In the genomic region with DNA sequence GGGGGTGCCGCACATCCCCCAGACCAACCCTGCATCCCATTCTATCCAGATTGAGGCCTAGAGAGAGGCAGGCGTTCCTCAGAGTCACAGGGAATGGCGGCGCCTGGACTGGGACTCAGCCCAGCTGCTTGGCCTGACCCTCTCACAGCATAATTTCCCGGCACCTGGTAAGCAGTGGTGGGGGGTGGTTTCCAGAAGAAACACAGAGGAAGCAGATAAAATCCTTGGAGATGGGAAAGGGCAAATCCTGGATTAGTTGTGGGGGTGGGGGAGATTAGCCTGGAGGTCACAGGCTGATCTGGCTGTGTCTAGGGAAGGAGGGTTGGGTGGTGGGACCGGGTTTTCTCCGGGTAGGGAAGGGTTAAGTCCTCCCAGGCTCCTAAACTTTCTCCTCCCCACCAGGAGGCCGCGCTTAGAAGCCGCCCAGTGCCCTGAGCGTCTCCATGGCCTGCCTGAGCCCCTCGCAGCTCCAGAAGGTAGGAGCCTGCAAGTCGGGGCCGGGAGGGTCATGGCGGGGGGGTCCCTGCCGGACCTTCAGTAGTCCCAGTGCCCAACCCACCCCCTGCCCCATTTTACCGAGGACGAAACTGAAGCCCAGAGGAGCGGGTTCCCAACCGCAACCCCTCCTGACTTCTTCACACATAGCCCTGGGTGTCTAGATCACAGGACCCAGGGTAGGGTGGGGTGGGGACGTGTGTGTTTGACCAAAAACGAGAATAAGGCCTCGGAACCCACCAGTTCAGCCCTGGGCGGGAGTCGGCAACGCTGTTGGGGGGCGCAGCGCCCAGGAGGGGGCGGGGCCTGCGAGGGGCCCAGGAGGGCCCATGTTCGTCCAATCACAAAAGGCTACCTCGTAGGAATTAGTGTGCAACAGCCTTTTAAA, we compare ENCODE assay signal across 8 cellular contexts. TPM values are rescaled to one million over a fixed set of nuclear protein-coding genes. Genes with fewer than 3 reads are reported as not detected.
DNase-seq lines count a peak whose midpoint lies in the region; ATAC-seq and TF ChIP-seq lines count a peak whose summit lies in the region.

No MANE protein-coding gene starts in this region.

- peak overlapping the region; percentile 78 for H3K4me3 ChIP-seq in adipocyte (ENCODE audit: low read length)
- H3K4me3 ChIP-seq in gastrocnemius medialis: peak overlapping the region; percentile 42 to 63 (median 54)

- TF ChIP-seq POLR2A in gastrocnemius medialis (IDR thresholded peaks at IDR 0.05): no peak

- TF ChIP-seq CTCF in gastrocnemius medialis (IDR thresholded peaks at IDR 0.05 in 4 of 5, conservative IDR thresholded peaks at IDR 0.05 in 1 of 5): peak in 1 of 5 experiments; percentile 17

- H3K9me3 ChIP-seq in adipocyte (ENCODE audit: control insufficient read depth, low read length): no peaks in the 10 kb centered on the region
- no peaks in the 10 kb centered on the region for H3K9me3 ChIP-seq in gastrocnemius medialis

- peak; percentile 11 to 39 for ATAC-seq in gastrocnemius medialis
- ATAC-seq in GM19455 (IDR thresholded peaks at IDR 0.05; ENCODE audit: unreplicated experiment): no peak
- ATAC-seq in GM21390 (IDR thresholded peaks at IDR 0.05; ENCODE audit: unreplicated experiment): no peak
- no peak for ATAC-seq in HG02885 (IDR thresholded peaks at IDR 0.05; ENCODE audit: poor library complexity, unreplicated experiment)

- H3K27me3 ChIP-seq in adipocyte (replicated peaks; ENCODE audit: control insufficient read depth, insufficient read depth, low read length) (no peaks in the 10 kb centered on the region), gastrocnemius medialis (no peaks in the 10 kb centered on the region)

- H3K27ac ChIP-seq in gastrocnemius medialis: peak overlapping the region; percentile 81 to 85 (median 83)

- H3K4me1 ChIP-seq in adipocyte (ENCODE audit: control insufficient read depth, insufficient read depth, low read length) (peaks cover 35% of the 10 kb centered on the region), gastrocnemius medialis (peaks cover 44 to 47% of the 10 kb centered on the region in 2 donors)

- in situ Hi-C loops in G401 (cut with HindIII; ENCODE audit: low sequenced_read_pairs) (no loop called here), gastrocnemius medialis (cut with MboI; ENCODE audit: low sequenced_read_pairs in 4 of 4) (no loop called here)

- DNase-seq in G401 (ENCODE audit: low spot score) (peak; percentile 22), adipocyte (ENCODE audit: low read depth) (peak; percentile 55), hepatic stellate cell (ENCODE audit: low spot score) (peak; percentile 77), gastrocnemius medialis (peak; percentile 30 to 37), superior temporal gyrus (ENCODE audit: extremely low spot score) (no peak)

- H3K36me3 ChIP-seq in adipocyte (ENCODE audit: control insufficient read depth, insufficient read depth, low read length, severe bottlenecking) (peaks cover 7% of the 10 kb centered on the region), gastrocnemius medialis (peaks cover 0 to 5% of the 10 kb centered on the region in 2 donors)

- intact Hi-C loops in gastrocnemius medialis (cut with DNase I; ENCODE audit: low total_unique reads): no loop called here

- H3K9ac ChIP-seq in adipocyte (ENCODE audit: low read length): peak overlapping the region; percentile 85

RNA-seq across cellular contexts. Expression of gene PHYHD1, which starts 1.3 kb away (rescaled TPM):
- 13.8 and 17.6 TPM in 2 replicates for total RNA-seq in G401 (2014; rRNA removed; shearing (Covaris generic))
- 10 to 100 TPM in 3 of 4 donors, 1 to 10 TPM in 1; 9.5 to 39.3 (median 30.3) TPM for total RNA-seq in gastrocnemius medialis

RNA-seq across cellular contexts. Expression of gene DOLK, which starts 25.3 kb away (rescaled TPM):
- 33.7 and 38.6 TPM in 2 replicates for total RNA-seq in G401 (2014; rRNA removed; shearing (Covaris generic))
- total RNA-seq in gastrocnemius medialis: 10 to 100 TPM in 1 of 4 donors, 1 to 10 TPM in 3; 6.5 to 11.8 (median 6.6) TPM

RNA-seq across cellular contexts. Expression of gene NUP188, which starts 25.4 kb away (rescaled TPM):
- total RNA-seq in G401 (2014; rRNA removed; shearing (Covaris generic)): 33.2 and 68.6 TPM in 2 replicates
- total RNA-seq in gastrocnemius medialis: 10 to 100 TPM; 24.7 to 59.7 (median 30.3) TPM

RNA-seq across cellular contexts. Expression of gene LRRC8A, which starts 40.2 kb away (rescaled TPM):
- 19.6 and 38.7 TPM in 2 replicates for total RNA-seq in G401 (2014; rRNA removed; shearing (Covaris generic))
- total RNA-seq in gastrocnemius medialis: 10 to 100 TPM; 24.4 to 28.4 (median 27.0) TPM

RNA-seq across cellular contexts. Expression of gene KYAT1, which starts 40.4 kb away (rescaled TPM):
- 10.5 and 14.8 TPM in 2 replicates for total RNA-seq in G401 (2014; rRNA removed; shearing (Covaris generic))
- 1 to 10 TPM; 4.7 to 7.4 (median 5.8) TPM for total RNA-seq in gastrocnemius medialis

Comparison
In these comparisons a context has a peak if more than half of its experiments do, and no peak if none do; other contexts are left out.
1. ATAC-seq: peak in gastrocnemius medialis (2 of 2); none in GM19455 (single experiment), GM21390 (single experiment) and HG02885 (single experiment).